In genomic region chr13:45333973-45334922, GRCh38 we compare ENCODE assay signal across 9 cellular contexts. TPM values are rescaled to one million over a fixed set of nuclear protein-coding genes. Genes with fewer than 3 reads are reported as not detected.
DNase-seq lines count a peak whose midpoint lies in the region; ATAC-seq and TF ChIP-seq lines count a peak whose summit lies in the region.
"Had no signal": no experiment of that assay in that cellular context is flagged by ENCODE, and none has a peak within 500 bp of the region (broad histone marks: within the 10 kb centered on the region; RNA-seq: fewer than 3 reads in every experiment).

No MANE protein-coding gene starts in this region.

- no peak for TF ChIP-seq CTCF in CD8-positive, alpha-beta T cell (IDR thresholded peaks at IDR 0.05)

- no peak overlapping the region for H3K4me3 ChIP-seq in CD8-positive, alpha-beta T cell (ENCODE audit: low read depth, low read length)

- peaks cover 76% of the 10 kb centered on the region for H3K4me1 ChIP-seq in CD8-positive, alpha-beta T cell (ENCODE audit: insufficient read depth, low read length)

- no peaks in the 10 kb centered on the region for H3K9me3 Mint-ChIP-seq in CD8-positive, alpha-beta T cell
- no peaks in the 10 kb centered on the region for H3K9me3 Mint-ChIP-seq in memory B cell

- peak in 6 of 7 experiments; percentile 18 to 57 (median 50) for DNase-seq in CD8-positive, alpha-beta T cell
- DNase-seq in MV-4-11 (lab: John Stamatoyannopoulos, UW): peak; percentile 75
- peak; percentile 47 to 50 for DNase-seq in activated T-cell treated with anti-CD3 and anti-CD28 coated beads, Interleukin-2, amount 50 U/mL, for 48 hours
- no peak for DNase-seq in memory B cell (ENCODE audit: low spot score in 2 of 2)
- DNase-seq in SW480 (ENCODE audit: low spot score): no peak
- DNase-seq in islet precursor cell: no peak
- DNase-seq: NCI-H748 treated with DMSO at 0.1 percent for 48 hours had no signal

- H3K4me3 Mint-ChIP-seq in CD8-positive, alpha-beta T cell: peak overlapping the region; percentile 48
- peak overlapping the region; percentile 9 for H3K4me3 Mint-ChIP-seq in memory B cell

- POLR2A ChIA-PET in CD8-positive, alpha-beta T cell (lab: Charles Lee): interaction anchor here (1.0 kb wide), 1 partner anchor 9 kb away, joined by 3 read pairs; no protein-coding TSS in a partner anchor

- H3K27ac ChIP-seq in CD8-positive, alpha-beta T cell (ENCODE audit: low read depth, low read length): no peak overlapping the region

- CTCF ChIA-PET in CD8-positive, alpha-beta T cell (lab: Charles Lee): no interaction called here

- H3K9me3 ChIP-seq in CD8-positive, alpha-beta T cell (ENCODE audit: low read length): no peaks in the 10 kb centered on the region

- no peaks in the 10 kb centered on the region for H3K27me3 ChIP-seq in CD8-positive, alpha-beta T cell (ENCODE audit: insufficient read depth, low read length)

- ATAC-seq in CD8-positive, alpha-beta T cell: peak; percentile 73
- ATAC-seq in memory B cell (ENCODE audit: low read depth) (no peak), HG03469 (IDR thresholded peaks at IDR 0.05; ENCODE audit: unreplicated experiment) (no peak), HG03442 (IDR thresholded peaks at IDR 0.05; ENCODE audit: unreplicated experiment) (no peak)

- intact Hi-C loops in CD8-positive, alpha-beta T cell (cut with DNase I, micrococcal nuclease): loop anchor here (1.0 to 10.0 kb wide), 3 partner anchors 23 to 209 kb away; partner anchors contain the start of gene GTF2F2 (in 1 of the 2)

- peaks cover 91% of the 10 kb centered on the region for H3K4me1 Mint-ChIP-seq in CD8-positive, alpha-beta T cell (ENCODE audit: low read depth)
- H3K4me1 Mint-ChIP-seq in memory B cell: peaks cover 54% of the 10 kb centered on the region

- no peaks in the 10 kb centered on the region for H3K27me3 Mint-ChIP-seq in CD8-positive, alpha-beta T cell (ENCODE audit: low read depth)
- H3K27me3 Mint-ChIP-seq in memory B cell: no peaks in the 10 kb centered on the region

- peaks cover 35% of the 10 kb centered on the region for H3K36me3 ChIP-seq in CD8-positive, alpha-beta T cell (ENCODE audit: insufficient read depth, low read length)

- H3K36me3 Mint-ChIP-seq in CD8-positive, alpha-beta T cell: peaks cover 43% of the 10 kb centered on the region
- H3K36me3 Mint-ChIP-seq in memory B cell: peaks cover 31% of the 10 kb centered on the region

- H3K27ac Mint-ChIP-seq in CD8-positive, alpha-beta T cell: peak overlapping the region; percentile 91
- H3K27ac Mint-ChIP-seq in memory B cell: peak overlapping the region; percentile 59

RNA-seq across cellular contexts. Expression of gene TPT1, which starts 6.7 kb away (rescaled TPM):
- total RNA-seq in CD8-positive, alpha-beta T cell: 1,000 to 10,000 TPM; 8,260 to 8,503 TPM

Comparison
In these comparisons a context has a peak if more than half of its experiments do, and no peak if none do; other contexts are left out.
1. DNase-seq: peak in CD8-positive, alpha-beta T cell (6 of 7), MV-4-11 (single experiment) and activated T-cell treated with anti-CD3 and anti-CD28 coated beads, Interleukin-2, amount 50 U/mL, for 48 hours (2 of 2); none in memory B cell (0 of 2), SW480 (single experiment) and islet precursor cell (single experiment).